ENCODE assay signal across 24 cellular contexts in genomic region chr6:139821669-139822223, GRCh38.
"Had no signal": no experiment of that assay in that cellular context is flagged by ENCODE, and none has a peak within 500 bp of the region (broad histone marks: within the 10 kb centered on the region; RNA-seq: fewer than 3 reads in every experiment).

No MANE protein-coding gene starts in this region.

- ATAC-seq: effector memory CD8-positive, alpha-beta T cell; gastroesophageal sphincter; left lobe of liver; lower lobe of right lung; naive thymus-derived CD8-positive, alpha-beta T cell; stimulated activated naive CD8-positive, alpha-beta T cell treated with anti-CD3 and anti-CD28 coated beads, Interleukin-15, Interleukin-2, amounts not matched to agents 100 U/mL and 50 U/mL, for 24 hours; T-helper 17 cell had no signal

- H3K27me3 ChIP-seq: breast epithelium, esophagus squamous epithelium, gastroesophageal sphincter, ovary, upper lobe of left lung had no signal

- H3K9me3 Mint-ChIP-seq: activated CD4-positive, alpha-beta memory T cell treated with anti-CD3 and anti-CD28 coated beads for 36 hours; activated naive CD8-positive, alpha-beta T cell treated with anti-CD3 and anti-CD28 coated beads for 36 hours; central memory CD8-positive, alpha-beta T cell; effector memory CD8-positive, alpha-beta T cell; naive thymus-derived CD8-positive, alpha-beta T cell had no signal

- H3K36me3 Mint-ChIP-seq: activated CD4-positive, alpha-beta memory T cell treated with anti-CD3 and anti-CD28 coated beads for 36 hours; activated naive CD8-positive, alpha-beta T cell treated with anti-CD3 and anti-CD28 coated beads for 36 hours; naive thymus-derived CD8-positive, alpha-beta T cell had no signal

- H3K9me3 ChIP-seq: breast epithelium, esophagus squamous epithelium, gastroesophageal sphincter, lower lobe of right lung, ovary, prostate gland, upper lobe of left lung had no signal

- H3K36me3 ChIP-seq: breast epithelium, esophagus squamous epithelium, gastroesophageal sphincter, lower lobe of right lung, ovary, prostate gland, upper lobe of left lung had no signal

- H3K27ac Mint-ChIP-seq: activated CD4-positive, alpha-beta memory T cell treated with anti-CD3 and anti-CD28 coated beads for 36 hours; activated naive CD8-positive, alpha-beta T cell treated with anti-CD3 and anti-CD28 coated beads for 36 hours; effector memory CD8-positive, alpha-beta T cell; T-helper 17 cell had no signal

- DNase-seq: activated CD4-positive, alpha-beta memory T cell treated with anti-CD3 and anti-CD28 coated beads for 36 hours; activated CD4-positive, alpha-beta T cell treated with anti-CD3 and anti-CD28 coated beads for 48 hours; activated naive CD4-positive, alpha-beta T cell treated with Interleukin-2 at 50 U/mL for 16 hours; activated naive CD8-positive, alpha-beta T cell treated with anti-CD3 and anti-CD28 coated beads for 36 hours; activated T-cell treated with anti-CD3 and anti-CD28 coated beads, Interleukin-2, amount 50 U/mL, for 48 hours; amniotic stem cell; dorsolateral prefrontal cortex; effector memory CD8-positive, alpha-beta T cell; esophagus squamous epithelium; head of caudate nucleus; kidney; lower lobe of right lung; naive thymus-derived CD8-positive, alpha-beta T cell; ovary; stimulated activated CD4-positive, alpha-beta T cell treated with anti-CD3 and anti-CD28 coated beads, Interleukin-12 subunit alpha, Interleukin-12 subunit beta, amount 100 ng/mL, for 4 hours; stimulated activated CD4-positive, alpha-beta T cell treated with anti-CD3 and anti-CD28 coated beads, Interleukin-4, amount 100 ng/mL, for 4 hours; stimulated activated naive CD8-positive, alpha-beta T cell treated with anti-CD3 and anti-CD28 coated beads, Interleukin-15, Interleukin-2, amounts not matched to agents 100 U/mL and 50 U/mL, for 24 hours; T-helper 17 cell; upper lobe of left lung had no signal

- H3K4me3 ChIP-seq: breast epithelium, dorsolateral prefrontal cortex, esophagus squamous epithelium, gastroesophageal sphincter, lower lobe of right lung, ovary, prostate gland, upper lobe of left lung had no signal

- H3K4me1 Mint-ChIP-seq: activated naive CD8-positive, alpha-beta T cell treated with anti-CD3 and anti-CD28 coated beads for 36 hours; central memory CD8-positive, alpha-beta T cell; naive thymus-derived CD8-positive, alpha-beta T cell had no signal

- H3K4me3 Mint-ChIP-seq: activated CD4-positive, alpha-beta memory T cell treated with anti-CD3 and anti-CD28 coated beads for 36 hours; activated naive CD8-positive, alpha-beta T cell treated with anti-CD3 and anti-CD28 coated beads for 36 hours; central memory CD8-positive, alpha-beta T cell; effector memory CD8-positive, alpha-beta T cell; naive thymus-derived CD8-positive, alpha-beta T cell; T-helper 17 cell had no signal

- H3K27ac ChIP-seq: breast epithelium, dorsolateral prefrontal cortex, esophagus squamous epithelium, gastroesophageal sphincter, lower lobe of right lung, ovary, prostate gland, upper lobe of left lung had no signal

- H3K4me1 ChIP-seq: breast epithelium, gastroesophageal sphincter, lower lobe of right lung, prostate gland, upper lobe of left lung had no signal
